17 cellular contexts compared by ENCODE assay signal in genomic region chr20:21234816-21235215, GRCh38.
A peak's percentile ranks its signal among the peaks of the same experiment; 100 is the strongest.
DNase-seq lines count a peak whose midpoint lies in the region; ATAC-seq and TF ChIP-seq lines count a peak whose summit lies in the region.
"Had no signal": no experiment of that assay in that cellular context is flagged by ENCODE, and none has a peak within 500 bp of the region (broad histone marks: within the 10 kb centered on the region; RNA-seq: fewer than 3 reads in every experiment).

No MANE protein-coding gene starts in this region.

- no peaks in the 10 kb centered on the region for H3K9me3 ChIP-seq in PC-9 (ENCODE audit: insufficient read depth, low read depth)
- H3K9me3 ChIP-seq in lower lobe of right lung, result no peaks in the 10 kb centered on the region
- H3K9me3 ChIP-seq in left lung, result no peaks in the 10 kb centered on the region
- H3K9me3 ChIP-seq: heart right ventricle, Peyer's patch, right atrium auricular region had no signal

- no peak overlapping the region for H2AFZ ChIP-seq in PC-9

- DNase-seq in NCI-H1436 (lab: John Stamatoyannopoulos, UW) (peak; percentile 22), NCI-H1436 treated with DMSO at 0.1 percent for 48 hours (lab: John Stamatoyannopoulos, UW) (no peak), PC-9 (no peak), hippocampal formation (lab: John Stamatoyannopoulos, UW) (peak; percentile 56 to 85), substantia nigra (lab: John Stamatoyannopoulos, UW) (peak in 36 of 49 donors; percentile 8 to 75 (median 38)), lower lobe of right lung (no peak), left lung (no peak), DMS114 treated with DMSO at 0.1 percent for 48 hours (lab: John Stamatoyannopoulos, UW; ENCODE audit: unreplicated experiment) (no peak)
- DNase-seq: activated CD4-positive, alpha-beta T cell treated with anti-CD3 and anti-CD28 coated beads, Interleukin-2, amount 50 U/mL, for 4 hours; activated T-cell treated with anti-CD3 and anti-CD28 coated beads, Interleukin-2, amount 50 U/mL, for 1 hour; heart right ventricle; KG1; mesenchymal stem cell; NCI-H510A treated with DMSO at 0.1 percent for 48 hours; Peyer's patch; stimulated activated naive CD4-positive, alpha-beta T cell treated with Interleukin-2 at 50 U/mL for 16 hours had no signal

- H3K27ac ChIP-seq in PC-9, result no peak overlapping the region
- H3K27ac ChIP-seq in substantia nigra (ENCODE audit: low read depth, low read length, poor library complexity, severe bottlenecking), result peak overlapping the region; percentile 75
- H3K27ac ChIP-seq in lower lobe of right lung, result no peak overlapping the region
- H3K27ac ChIP-seq in left lung, result no peak overlapping the region
- H3K27ac ChIP-seq: heart right ventricle, Peyer's patch, right atrium auricular region had no signal

- CTCF ChIA-PET in PC-9 (lab: Charles Lee), result interaction anchor here (0.7 to 1.2 kb wide), 6 partner anchors 14 to 1593 kb away, joined by 3 to 6 read pairs (median 4); partner anchors contain the start of gene KIZ

- H3K4me1 ChIP-seq in PC-9 (replicated peaks; ENCODE audit: insufficient read depth) (peaks cover 10% of the 10 kb centered on the region), lower lobe of right lung (peaks cover 8% of the 10 kb centered on the region), left lung (peaks cover 0 to 5% of the 10 kb centered on the region in 2 donors)
- H3K4me1 ChIP-seq: Peyer's patch had no signal

- H3K79me2 ChIP-seq in PC-9 (ENCODE audit: low read depth), result no peaks in the 10 kb centered on the region

- peaks cover 4% of the 10 kb centered on the region; the same call in 1 of the 2 replicates for H3F3A ChIP-seq in PC-9 (ENCODE audit: insufficient read depth, low read depth)

- no peaks in the 10 kb centered on the region for H3K9me2 ChIP-seq in PC-9 (ENCODE audit: insufficient read depth)

- ATAC-seq in lower lobe of right lung, result no peak
- no peak for ATAC-seq in left lung

- H4K20me1 ChIP-seq in PC-9 (ENCODE audit: insufficient read depth), result no peaks in the 10 kb centered on the region; the same call in 1 of the 2 replicates

- H3K4me2 ChIP-seq in PC-9, result peak overlapping the region; percentile 40; the same call in 1 of the 2 replicates

- TF ChIP-seq CTCF in PC-9 (conservative IDR thresholded peaks at IDR 0.05) (no peak), lower lobe of right lung (IDR thresholded peaks at IDR 0.05) (no peak), left lung (IDR thresholded peaks at IDR 0.05) (no peak)

- H3K4me3 ChIP-seq in PC-9 (no peak overlapping the region), lower lobe of right lung (no peak overlapping the region), left lung (no peak overlapping the region)
- H3K4me3 ChIP-seq: heart right ventricle, Peyer's patch, right atrium auricular region had no signal

- intact Hi-C loops in PC-9 (cut with micrococcal nuclease; ENCODE audit: unreplicated experiment), result loop anchor here (5.0 to 10.0 kb wide), 2 partner anchors 370 to 382 kb away; no protein-coding TSS in a partner anchor
- intact Hi-C loops in lower lobe of right lung (cut with DNase I), result loop anchor here (5.0 kb wide), 1 partner anchor 272 kb away; no protein-coding TSS in a partner anchor
- intact Hi-C loops in left lung (cut with DNase I), result loop anchor here (5.0 to 10.0 kb wide), 2 partner anchors 270 to 272 kb away; no protein-coding TSS in a partner anchor

- no TSS peak for BruUV-seq in PC-9 (replicated peaks; lab: Mats Ljungman, UMichigan)

- H3K36me3 ChIP-seq in PC-9 (ENCODE audit: low read depth), result no peaks in the 10 kb centered on the region
- H3K36me3 ChIP-seq in lower lobe of right lung, result peaks cover 41% of the 10 kb centered on the region
- peaks cover 0 to 16% of the 10 kb centered on the region in 2 donors for H3K36me3 ChIP-seq in left lung

- H3K27me3 ChIP-seq in PC-9 (ENCODE audit: insufficient read depth, low read depth), result no peaks in the 10 kb centered on the region
- H3K27me3 ChIP-seq in lower lobe of right lung (ENCODE audit: low read depth), result no peaks in the 10 kb centered on the region
- H3K27me3 ChIP-seq in left lung, result no peaks in the 10 kb centered on the region
- H3K27me3 ChIP-seq: heart right ventricle, Peyer's patch, right atrium auricular region had no signal

- POLR2A ChIA-PET in PC-9 (lab: Charles Lee; ENCODE audit: unreplicated experiment), result no interaction called here

Comparison
In these comparisons a context has a peak if more than half of its experiments do, and no peak if none do; other contexts are left out.
1. DNase-seq: peak in NCI-H1436 (single experiment), hippocampal formation (2 of 2) and substantia nigra (36 of 49); none in NCI-H1436 treated with DMSO at 0.1 percent for 48 hours (single experiment), PC-9 (0 of 2), lower lobe of right lung (single experiment), left lung (0 of 2) and DMS114 treated with DMSO at 0.1 percent for 48 hours (single experiment).